In the genomic region with DNA sequence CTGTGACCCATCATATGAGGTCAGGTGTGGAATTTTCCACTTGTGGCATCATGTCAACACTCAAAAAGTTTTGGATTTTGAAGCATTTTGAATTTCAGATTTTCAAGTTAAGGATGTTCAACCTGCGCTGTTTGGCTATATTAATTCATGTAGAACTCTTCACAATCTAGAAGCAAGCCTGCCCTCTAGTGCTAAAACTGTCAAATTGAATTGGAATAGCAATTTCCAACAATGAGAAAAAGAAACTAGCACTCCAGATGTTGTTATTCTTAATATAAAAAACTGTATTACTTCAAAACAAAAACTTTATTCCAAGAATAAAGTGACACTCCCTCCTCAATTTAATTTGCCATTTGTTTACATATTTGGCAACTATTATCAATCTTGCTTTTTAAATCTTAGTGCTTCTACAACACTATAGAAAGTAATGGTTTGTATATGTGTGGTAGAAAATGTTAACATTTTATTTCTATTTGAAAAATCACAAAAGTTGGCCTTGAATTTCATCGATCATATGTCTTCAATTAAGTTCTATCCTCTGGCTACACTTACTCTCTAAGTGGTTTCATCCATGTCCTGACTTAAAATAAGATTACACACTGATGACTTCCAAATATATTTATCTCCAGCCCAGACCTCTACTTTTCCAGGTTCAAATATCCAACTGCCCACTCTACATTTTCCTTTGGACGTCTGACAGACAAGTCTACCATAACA, we compare ENCODE assay signal across 8 cellular contexts. TPM values are rescaled to one million over a fixed set of nuclear protein-coding genes. Genes with fewer than 3 reads are reported as not detected.
DNase-seq lines count a peak whose midpoint lies in the region; ATAC-seq, FAIRE-seq and TF ChIP-seq lines count a peak whose summit lies in the region.

No MANE protein-coding gene starts in this region.

- H3K23ac ChIP-seq in trophoblast cell (ENCODE audit: low read length): no peak overlapping the region

- H3K36me3 Mint-ChIP-seq in Caco-2 (ENCODE audit: insufficient read depth, unreplicated experiment): peaks cover 5% of the 10 kb centered on the region
- H3K36me3 Mint-ChIP-seq in activated CD4-positive, alpha-beta memory T cell treated with anti-CD3 and anti-CD28 coated beads for 36 hours: peaks cover 1% of the 10 kb centered on the region

- H3K4ac ChIP-seq in trophoblast cell (ENCODE audit: low read depth, low read length): no peak overlapping the region

- 45% methylated on average over 3 of the region's 3 CpGs for WGBS in esophagus muscularis mucosa
- no CpG with 5 or more reads among the region's 3 CpGs for WGBS in trophoblast cell (ENCODE audit: extremely low coverage, insufficient coverage, insufficient read length)

- CTCF ChIA-PET in Caco-2 (lab: Charles Lee): no interaction called here
- CTCF ChIA-PET in activated CD4-positive, alpha-beta memory T cell treated with anti-CD3 and anti-CD28 coated beads for 36 hours (lab: Charles Lee): interaction anchor here (0.6 to 1.2 kb wide), 4 partner anchors 10 to 115 kb away, joined by 3 to 6 read pairs (median 3); no protein-coding TSS in a partner anchor

- no peak overlapping the region for H2AFZ ChIP-seq in trophoblast cell (ENCODE audit: insufficient read depth, low read length, poor library complexity)

- no peak for TF ChIP-seq EP300 in esophagus muscularis mucosa (IDR thresholded peaks at IDR 0.05)

- H2AK5ac ChIP-seq in trophoblast cell (ENCODE audit: low read length): no peak overlapping the region

- no peaks in the 10 kb centered on the region for H3K4me1 Mint-ChIP-seq in Caco-2 (ENCODE audit: low read depth, unreplicated experiment)
- peaks cover 12% of the 10 kb centered on the region for H3K4me1 Mint-ChIP-seq in activated CD4-positive, alpha-beta memory T cell treated with anti-CD3 and anti-CD28 coated beads for 36 hours (ENCODE audit: low read depth)

- H3K27me3 ChIP-seq in Caco-2 (replicated peaks; ENCODE audit: control insufficient read depth, insufficient read depth, low read length): no peaks in the 10 kb centered on the region
- H3K27me3 ChIP-seq in esophagus muscularis mucosa: no peaks in the 10 kb centered on the region
- no peaks in the 10 kb centered on the region for H3K27me3 ChIP-seq in trophoblast cell (ENCODE audit: insufficient read depth, low read length)

- H3K18ac ChIP-seq in trophoblast cell (ENCODE audit: low read length): no peak overlapping the region

- TF ChIP-seq POLR2A in esophagus muscularis mucosa (IDR thresholded peaks at IDR 0.05; ENCODE audit: low read depth): no peak
- no peak for TF ChIP-seq POLR2A in H54 (IDR thresholded peaks at IDR 0.05; ENCODE audit: low read depth, low read length)

- H3K27me3 Mint-ChIP-seq in Caco-2 (ENCODE audit: insufficient read depth, unreplicated experiment): no peaks in the 10 kb centered on the region
- H3K27me3 Mint-ChIP-seq in activated CD4-positive, alpha-beta memory T cell treated with anti-CD3 and anti-CD28 coated beads for 36 hours: no peaks in the 10 kb centered on the region

- H4K91ac ChIP-seq in trophoblast cell (ENCODE audit: low read depth, low read length): no peak overlapping the region

- no peaks in the 10 kb centered on the region for H3K9me3 Mint-ChIP-seq in Caco-2 (ENCODE audit: unreplicated experiment)
- no peaks in the 10 kb centered on the region for H3K9me3 Mint-ChIP-seq in activated CD4-positive, alpha-beta memory T cell treated with anti-CD3 and anti-CD28 coated beads for 36 hours

- BruUV-seq in Caco-2 (replicated peaks; lab: Mats Ljungman, UMichigan): no TSS peak

- H3K36me3 ChIP-seq in Caco-2 (ENCODE audit: control insufficient read depth, insufficient read depth, low read length) (no peaks in the 10 kb centered on the region), esophagus muscularis mucosa (peaks cover 4 to 16% (median 6%) of the 10 kb centered on the region in 4 donors), trophoblast cell (ENCODE audit: control insufficient read depth in 1 of 2, insufficient read depth in 2 of 2, low read length in 2 of 2) (peaks cover 0 to 1% of the 10 kb centered on the region in 2 experiments)

- H3K4me1 ChIP-seq in Caco-2 (no peaks in the 10 kb centered on the region), esophagus muscularis mucosa (no peaks in the 10 kb centered on the region), trophoblast cell (ENCODE audit: control insufficient read depth in 1 of 2, insufficient read depth in 2 of 2, low read length in 2 of 2) (no peaks in the 10 kb centered on the region)

- H4K8ac ChIP-seq in trophoblast cell (ENCODE audit: low read depth, low read length): no peak overlapping the region

- no peaks in the 10 kb centered on the region for H3K79me2 ChIP-seq in trophoblast cell (ENCODE audit: control insufficient read depth, insufficient read depth, low read length, poor library complexity)

- peak; percentile 80 for TF ChIP-seq CTCF in Caco-2 (IDR thresholded peaks at IDR 0.05; ENCODE audit: insufficient read depth in 1 of 2, low read depth in 1 of 2, low read length in 1 of 2, severe bottlenecking in 1 of 2, unreplicated experiment in 1 of 2)
- peak; percentile 39 to 61 (median 44) for TF ChIP-seq CTCF in esophagus muscularis mucosa (IDR thresholded peaks at IDR 0.05)

- peak; percentile 89 for FAIRE-seq in RCC 7860 (lab: Jason Lieb, UNC)
- FAIRE-seq in H54 (lab: Jason Lieb, UNC): no peak

- no peak overlapping the region for H2BK5ac ChIP-seq in trophoblast cell (ENCODE audit: low read depth, low read length, poor library complexity)

- H3K4me2 ChIP-seq in trophoblast cell (ENCODE audit: low read length): no peak overlapping the region

- H3K14ac ChIP-seq in trophoblast cell (ENCODE audit: low read length): no peak overlapping the region

- no peak overlapping the region for H2BK12ac ChIP-seq in trophoblast cell (ENCODE audit: low read length)

- no peak overlapping the region for H3K4me3 Mint-ChIP-seq in Caco-2 (ENCODE audit: unreplicated experiment)
- no peak overlapping the region for H3K4me3 Mint-ChIP-seq in activated CD4-positive, alpha-beta memory T cell treated with anti-CD3 and anti-CD28 coated beads for 36 hours

- H3K9ac ChIP-seq in trophoblast cell (ENCODE audit: low read length): no peak overlapping the region

- H3K9me3 ChIP-seq in Caco-2: no peaks in the 10 kb centered on the region
- H3K9me3 ChIP-seq in esophagus muscularis mucosa: no peaks in the 10 kb centered on the region
- no peaks in the 10 kb centered on the region for H3K9me3 ChIP-seq in trophoblast cell (ENCODE audit: insufficient read depth, low read depth, low read length)

- H3K27ac Mint-ChIP-seq in Caco-2 (ENCODE audit: unreplicated experiment): no peak overlapping the region
- H3K27ac Mint-ChIP-seq in activated CD4-positive, alpha-beta memory T cell treated with anti-CD3 and anti-CD28 coated beads for 36 hours: no peak overlapping the region

- intact Hi-C loops in Caco-2 (cut with micrococcal nuclease; ENCODE audit: unreplicated experiment) (loop anchor here (1.0 to 2.0 kb wide), 5 partner anchors 19 to 372 kb away; no protein-coding TSS in a partner anchor), esophagus muscularis mucosa (cut with DNase I) (no loop called here)
- intact Hi-C loops in activated CD4-positive, alpha-beta memory T cell treated with anti-CD3 and anti-CD28 coated beads for 36 hours (cut with micrococcal nuclease): loop anchor here (1.0 to 2.0 kb wide), 3 partner anchors 19 to 141 kb away; no protein-coding TSS in a partner anchor

- H4K12ac ChIP-seq in trophoblast cell (ENCODE audit: low read depth, low read length): no peak overlapping the region

- POLR2A ChIA-PET in Caco-2 (lab: Charles Lee): no interaction called here
- POLR2A ChIA-PET in activated CD4-positive, alpha-beta memory T cell treated with anti-CD3 and anti-CD28 coated beads for 36 hours (lab: Charles Lee): no interaction called here

- no peak overlapping the region for H2BK120ac ChIP-seq in trophoblast cell (ENCODE audit: insufficient read depth, low read length, poor library complexity)

- peak in 1 of 2 experiments; percentile 44 for DNase-seq in Caco-2
- DNase-seq in RCC 7860 (ENCODE audit: low spot score): peak; percentile 39
- no peak for DNase-seq in esophagus muscularis mucosa (ENCODE audit: extremely low spot score)
- DNase-seq in trophoblast cell: peak; percentile 41 to 91
- no peak for DNase-seq in activated CD4-positive, alpha-beta memory T cell treated with anti-CD3 and anti-CD28 coated beads for 36 hours
- DNase-seq in H54 (ENCODE audit: insufficient read length, low spot score): no peak

- H3K79me1 ChIP-seq in trophoblast cell (ENCODE audit: low read length): no peaks in the 10 kb centered on the region

- peak; percentile 49 for ATAC-seq in GM18520 (IDR thresholded peaks at IDR 0.05; ENCODE audit: unreplicated experiment)
- peak; percentile 60 for ATAC-seq in HG03378 (IDR thresholded peaks at IDR 0.05; ENCODE audit: unreplicated experiment)

- H3K4me3 ChIP-seq in Caco-2 (ENCODE audit: low read depth, low read length) (no peak overlapping the region), esophagus muscularis mucosa (no peak overlapping the region), trophoblast cell (ENCODE audit: low read depth, low read length) (no peak overlapping the region)

- H3K27ac ChIP-seq in esophagus muscularis mucosa (replicated peaks in 1 of 4): no peak overlapping the region
- H3K27ac ChIP-seq in trophoblast cell (ENCODE audit: low read depth, low read length): no peak overlapping the region

RNA-seq across cellular contexts. Expression of gene DCUN1D5, which starts 36.6 kb away (rescaled TPM):
- 95.1 and 105 TPM in 2 replicates for total RNA-seq in Caco-2 (2022)
- 10 to 100 TPM; 37.0 to 48.9 (median 42.6) TPM for total RNA-seq in esophagus muscularis mucosa
- polyA plus RNA-seq in trophoblast cell (2013): 69.1 and 71.9 TPM in 2 replicates
- total RNA-seq in activated CD4-positive, alpha-beta memory T cell treated with anti-CD3 and anti-CD28 coated beads for 36 hours: 10 to 100 TPM; 60.1 to 61.0 TPM

RNA-seq across cellular contexts. Expression of gene DYNC2H1, which starts 53.9 kb away (rescaled TPM):
- total RNA-seq in Caco-2 (2022) (5.9 and 6.5 TPM in 2 replicates), esophagus muscularis mucosa (10 to 100 TPM in 3 of 4 donors, 1 to 10 TPM in 1; 9.2 to 14.5 (median 12.5) TPM)
- 1.4 TPM in 2 replicates for polyA plus RNA-seq in trophoblast cell (2013)
- total RNA-seq in activated CD4-positive, alpha-beta memory T cell treated with anti-CD3 and anti-CD28 coated beads for 36 hours: 1 to 10 TPM; 1.4 to 1.7 TPM

Comparison
In these comparisons a context has a peak if more than half of its experiments do, and no peak if none do; other contexts are left out.
1. DNase-seq: peak in RCC 7860 (single experiment) and trophoblast cell (2 of 2); none in esophagus muscularis mucosa (single experiment), activated CD4-positive, alpha-beta memory T cell treated with anti-CD3 and anti-CD28 coated beads for 36 hours (single experiment) and H54 (single experiment).